2 cellular contexts compared by ENCODE assay signal in the genomic region with DNA sequence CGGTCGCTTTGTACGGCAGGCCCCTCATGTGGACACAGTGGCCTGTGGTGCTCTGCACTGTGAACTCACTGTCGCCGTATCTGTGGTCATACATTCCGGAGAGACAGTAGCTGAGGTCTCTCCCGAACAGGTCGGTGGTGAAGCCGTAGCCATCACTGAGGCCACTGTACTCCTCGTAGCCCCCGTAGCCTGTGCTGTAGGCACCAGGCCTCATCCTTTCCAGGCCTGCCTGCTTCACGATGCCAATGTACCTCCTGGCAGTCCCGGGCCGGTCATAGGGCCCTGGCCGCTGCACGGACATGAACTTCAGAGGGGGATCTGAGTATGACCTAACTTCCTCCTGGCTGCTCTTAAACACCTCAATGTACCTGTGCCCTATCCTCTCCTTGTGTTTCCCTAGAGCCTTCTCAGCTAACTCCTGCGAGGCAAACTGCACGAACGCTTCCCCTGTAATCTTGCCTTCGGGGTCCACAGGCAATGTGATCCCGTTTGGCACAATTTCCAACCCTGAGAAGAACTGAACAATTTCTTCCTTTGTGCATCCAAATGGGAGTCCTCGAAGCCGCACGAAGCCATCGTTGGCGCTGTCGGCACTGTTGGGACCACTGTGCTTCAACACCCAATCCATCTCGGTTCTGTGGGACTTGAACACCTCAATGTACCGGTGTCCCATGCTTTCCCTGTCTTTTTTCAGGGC.
TF ChIP-seq lines count a peak whose summit lies in the region.

No MANE protein-coding gene starts in this region.

TF ChIP-seq in HEK293, 187 proteins besides CTCF, POLR2A, EP300 and RAD21:
- TF ChIP-seq ZBTB1 (tag by site-specific recombination; IDR thresholded peaks at IDR 0.05): no peak
- no peak for TF ChIP-seq ZBTB49 (tag by site-specific recombination; IDR thresholded peaks at IDR 0.05; ENCODE audit: low read depth)
- TF ChIP-seq SP3 (tag by site-specific recombination; IDR thresholded peaks at IDR 0.05): no peak
- TF ChIP-seq PATZ1 (tag by site-specific recombination; IDR thresholded peaks at IDR 0.05): no peak
- 0 out of 2 replicates have a peak, but pooled peaks have one; percentile 41 for TF ChIP-seq ZNF600 (tag by site-specific recombination; IDR thresholded peaks at IDR 0.05)
- TF ChIP-seq BCL11B (tag by site-specific recombination; IDR thresholded peaks at IDR 0.05; ENCODE audit: low read depth): no peak
- TF ChIP-seq SCRT2 (tag by site-specific recombination; IDR thresholded peaks at IDR 0.05): no peak

TF ChIP-seq in K562, 482 proteins besides CTCF, POLR2A, EP300 and RAD21:
- TF ChIP-seq, protein P1, sequence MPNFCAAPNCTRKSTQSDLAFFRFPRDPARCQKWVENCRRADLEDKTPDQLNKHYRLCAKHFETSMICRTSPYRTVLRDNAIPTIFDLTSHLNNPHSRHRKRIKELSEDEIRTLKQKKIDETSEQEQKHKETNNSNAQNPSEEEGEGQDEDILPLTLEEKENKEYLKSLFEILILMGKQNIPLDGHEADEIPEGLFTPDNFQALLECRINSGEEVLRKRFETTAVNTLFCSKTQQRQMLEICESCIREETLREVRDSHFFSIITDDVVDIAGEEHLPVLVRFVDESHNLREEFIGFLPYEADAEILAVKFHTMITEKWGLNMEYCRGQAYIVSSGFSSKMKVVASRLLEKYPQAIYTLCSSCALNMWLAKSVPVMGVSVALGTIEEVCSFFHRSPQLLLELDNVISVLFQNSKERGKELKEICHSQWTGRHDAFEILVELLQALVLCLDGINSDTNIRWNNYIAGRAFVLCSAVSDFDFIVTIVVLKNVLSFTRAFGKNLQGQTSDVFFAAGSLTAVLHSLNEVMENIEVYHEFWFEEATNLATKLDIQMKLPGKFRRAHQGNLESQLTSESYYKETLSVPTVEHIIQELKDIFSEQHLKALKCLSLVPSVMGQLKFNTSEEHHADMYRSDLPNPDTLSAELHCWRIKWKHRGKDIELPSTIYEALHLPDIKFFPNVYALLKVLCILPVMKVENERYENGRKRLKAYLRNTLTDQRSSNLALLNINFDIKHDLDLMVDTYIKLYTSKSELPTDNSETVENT (CRISPR knock-in tag; IDR thresholded peaks at IDR 0.05): 0 out of 2 replicates have a peak, but pooled peaks have one; percentile 20
- TF ChIP-seq POLR2AphosphoS2 (IDR thresholded peaks at IDR 0.05; ENCODE audit: low read length) (peak; percentile 18; the same call in 1 of the 2 replicates), POLR2G (IDR thresholded peaks at IDR 0.05; ENCODE audit: low read depth, low read length) (peak; percentile 60), RBFOX2 (IDR thresholded peaks at IDR 0.05; ENCODE audit: low read depth, low read length) (peak; percentile 59), THRAP3 (IDR thresholded peaks at IDR 0.05; ENCODE audit: borderline replicate concordance) (no peak), PML (IDR thresholded peaks at IDR 0.05; ENCODE audit: low read length) (0 out of 2 replicates have a peak, but pooled peaks have one; percentile 4), MXI1 (IDR thresholded peaks at IDR 0.05; ENCODE audit: low read depth, low read length) (no peak)
- TF ChIP-seq, protein P2, sequence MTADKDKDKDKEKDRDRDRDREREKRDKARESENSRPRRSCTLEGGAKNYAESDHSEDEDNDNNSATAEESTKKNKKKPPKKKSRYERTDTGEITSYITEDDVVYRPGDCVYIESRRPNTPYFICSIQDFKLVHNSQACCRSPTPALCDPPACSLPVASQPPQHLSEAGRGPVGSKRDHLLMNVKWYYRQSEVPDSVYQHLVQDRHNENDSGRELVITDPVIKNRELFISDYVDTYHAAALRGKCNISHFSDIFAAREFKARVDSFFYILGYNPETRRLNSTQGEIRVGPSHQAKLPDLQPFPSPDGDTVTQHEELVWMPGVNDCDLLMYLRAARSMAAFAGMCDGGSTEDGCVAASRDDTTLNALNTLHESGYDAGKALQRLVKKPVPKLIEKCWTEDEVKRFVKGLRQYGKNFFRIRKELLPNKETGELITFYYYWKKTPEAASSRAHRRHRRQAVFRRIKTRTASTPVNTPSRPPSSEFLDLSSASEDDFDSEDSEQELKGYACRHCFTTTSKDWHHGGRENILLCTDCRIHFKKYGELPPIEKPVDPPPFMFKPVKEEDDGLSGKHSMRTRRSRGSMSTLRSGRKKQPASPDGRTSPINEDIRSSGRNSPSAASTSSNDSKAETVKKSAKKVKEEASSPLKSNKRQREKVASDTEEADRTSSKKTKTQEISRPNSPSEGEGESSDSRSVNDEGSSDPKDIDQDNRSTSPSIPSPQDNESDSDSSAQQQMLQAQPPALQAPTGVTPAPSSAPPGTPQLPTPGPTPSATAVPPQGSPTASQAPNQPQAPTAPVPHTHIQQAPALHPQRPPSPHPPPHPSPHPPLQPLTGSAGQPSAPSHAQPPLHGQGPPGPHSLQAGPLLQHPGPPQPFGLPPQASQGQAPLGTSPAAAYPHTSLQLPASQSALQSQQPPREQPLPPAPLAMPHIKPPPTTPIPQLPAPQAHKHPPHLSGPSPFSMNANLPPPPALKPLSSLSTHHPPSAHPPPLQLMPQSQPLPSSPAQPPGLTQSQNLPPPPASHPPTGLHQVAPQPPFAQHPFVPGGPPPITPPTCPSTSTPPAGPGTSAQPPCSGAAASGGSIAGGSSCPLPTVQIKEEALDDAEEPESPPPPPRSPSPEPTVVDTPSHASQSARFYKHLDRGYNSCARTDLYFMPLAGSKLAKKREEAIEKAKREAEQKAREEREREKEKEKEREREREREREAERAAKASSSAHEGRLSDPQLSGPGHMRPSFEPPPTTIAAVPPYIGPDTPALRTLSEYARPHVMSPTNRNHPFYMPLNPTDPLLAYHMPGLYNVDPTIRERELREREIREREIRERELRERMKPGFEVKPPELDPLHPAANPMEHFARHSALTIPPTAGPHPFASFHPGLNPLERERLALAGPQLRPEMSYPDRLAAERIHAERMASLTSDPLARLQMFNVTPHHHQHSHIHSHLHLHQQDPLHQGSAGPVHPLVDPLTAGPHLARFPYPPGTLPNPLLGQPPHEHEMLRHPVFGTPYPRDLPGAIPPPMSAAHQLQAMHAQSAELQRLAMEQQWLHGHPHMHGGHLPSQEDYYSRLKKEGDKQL (CRISPR knock-in tag; IDR thresholded peaks at IDR 0.05; ENCODE audit: borderline replicate concordance): no peak
